Comparison of ENCODE assay signal across 9 cellular contexts in the genomic region with DNA sequence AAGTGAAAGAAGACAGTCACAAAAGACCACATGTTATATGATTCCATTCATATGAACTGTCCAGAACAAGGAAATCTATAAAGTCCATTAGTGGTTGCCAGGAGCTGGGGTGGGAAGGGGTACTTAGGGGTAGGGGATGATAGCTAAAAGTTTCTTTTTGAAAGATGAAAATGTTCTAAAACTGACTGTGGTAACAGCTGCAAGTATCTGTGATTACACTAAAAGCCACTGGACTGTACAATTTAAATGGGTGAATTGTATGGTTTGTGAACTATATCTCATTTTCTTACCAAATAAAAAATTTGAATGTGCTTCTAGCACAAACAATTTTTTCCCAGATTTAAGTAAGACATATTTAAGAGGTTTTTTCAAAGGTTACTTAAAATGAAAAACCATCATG. TPM values are rescaled to one million over a fixed set of nuclear protein-coding genes. Genes with fewer than 3 reads are reported as not detected.
DNase-seq lines count a peak whose midpoint lies in the region; ATAC-seq and TF ChIP-seq lines count a peak whose summit lies in the region.
"Had no signal": no experiment of that assay in that cellular context is flagged by ENCODE, and none has a peak within 500 bp of the region (broad histone marks: within the 10 kb centered on the region; RNA-seq: fewer than 3 reads in every experiment).

No MANE protein-coding gene starts in this region.

- TF ChIP-seq CTCF in left ventricle myocardium inferior (IDR thresholded peaks at IDR 0.05; ENCODE audit: borderline replicate concordance) (no peak), right atrium auricular region (IDR thresholded peaks at IDR 0.05) (no peak), mesothelial cell of epicardium (IDR thresholded peaks at IDR 0.05; ENCODE audit: unreplicated experiment) (no peak), upper lobe of right lung (IDR thresholded peaks at IDR 0.05) (no peak), GM13976 (IDR thresholded peaks at IDR 0.05; ENCODE audit: borderline replicate concordance, control extremely low read depth, extremely low read depth, insufficient read depth, missing control alignments) (no peak)

- peaks cover 1% of the 10 kb centered on the region for H3K36me3 Mint-ChIP-seq in activated naive CD8-positive, alpha-beta T cell treated with anti-CD3 and anti-CD28 coated beads, Interleukin-2, amount 10 ng/mL, durations not matched to agents 7 days and 5 days
- peaks cover 19% of the 10 kb centered on the region for H3K36me3 Mint-ChIP-seq in mesothelial cell of epicardium

- H3K27me3 ChIP-seq in left ventricle myocardium inferior (ENCODE audit: low read depth): no peaks in the 10 kb centered on the region
- H3K27me3 ChIP-seq in right atrium auricular region: no peaks in the 10 kb centered on the region
- H3K27me3 ChIP-seq in upper lobe of right lung: no peaks in the 10 kb centered on the region

- no peak for DNase-seq in left ventricle myocardium inferior
- no peak for DNase-seq in right atrium auricular region (ENCODE audit: low spot score)
- no peak for DNase-seq in activated naive CD8-positive, alpha-beta T cell treated with anti-CD3 and anti-CD28 coated beads, Interleukin-2, amount 10 ng/mL, durations not matched to agents 7 days and 5 days
- no peak for DNase-seq in mesothelial cell of epicardium (ENCODE audit: low spot score in 2 of 2, unreplicated experiment in 2 of 2)
- no peak for DNase-seq in upper lobe of right lung
- DNase-seq in cortex of kidney (lab: John Stamatoyannopoulos, UW): no peak
- DNase-seq in GM13976 (ENCODE audit: low spot score): no peak
- DNase-seq in NOMO-1 treated with DMSO at 0.1 percent for 48 hours (lab: John Stamatoyannopoulos, UW; ENCODE audit: unreplicated experiment): no peak
- DNase-seq: mammary epithelial cell had no signal

- peak overlapping the region; percentile 79 for H3K4me3 Mint-ChIP-seq in activated naive CD8-positive, alpha-beta T cell treated with anti-CD3 and anti-CD28 coated beads, Interleukin-2, amount 10 ng/mL, durations not matched to agents 7 days and 5 days
- no peak overlapping the region for H3K4me3 Mint-ChIP-seq in mesothelial cell of epicardium

- peaks cover 42% of the 10 kb centered on the region for H3K4me1 ChIP-seq in left ventricle myocardium inferior
- H3K4me1 ChIP-seq in right atrium auricular region: peaks cover 0 to 16% of the 10 kb centered on the region in 2 donors
- H3K4me1 ChIP-seq in upper lobe of right lung: peaks cover 20% of the 10 kb centered on the region

- intact Hi-C loops in left ventricle myocardium inferior (cut with micrococcal nuclease): no loop called here
- intact Hi-C loops in upper lobe of right lung (cut with DNase I): no loop called here

- in situ Hi-C loops in GM13976 (cut with MboI; ENCODE audit: low sequenced_read_pairs, unreplicated experiment): no loop called here

- H3K4me1 Mint-ChIP-seq in activated naive CD8-positive, alpha-beta T cell treated with anti-CD3 and anti-CD28 coated beads, Interleukin-2, amount 10 ng/mL, durations not matched to agents 7 days and 5 days: peaks cover 21% of the 10 kb centered on the region
- peaks cover 23% of the 10 kb centered on the region for H3K4me1 Mint-ChIP-seq in mesothelial cell of epicardium

- ATAC-seq in activated naive CD8-positive, alpha-beta T cell treated with anti-CD3 and anti-CD28 coated beads, Interleukin-2, amount 10 ng/mL, durations not matched to agents 7 days and 5 days (ENCODE audit: low read depth): no peak
- no peak for ATAC-seq in upper lobe of right lung

- no peaks in the 10 kb centered on the region for H3K27me3 Mint-ChIP-seq in activated naive CD8-positive, alpha-beta T cell treated with anti-CD3 and anti-CD28 coated beads, Interleukin-2, amount 10 ng/mL, durations not matched to agents 7 days and 5 days
- H3K27me3 Mint-ChIP-seq in mesothelial cell of epicardium (ENCODE audit: low read depth): no peaks in the 10 kb centered on the region

- H3K27ac ChIP-seq in left ventricle myocardium inferior (replicated peaks) (peak overlapping the region; percentile 38), right atrium auricular region (no peak overlapping the region), upper lobe of right lung (peak overlapping the region; percentile 63)

- no peaks in the 10 kb centered on the region for H3K9me3 Mint-ChIP-seq in activated naive CD8-positive, alpha-beta T cell treated with anti-CD3 and anti-CD28 coated beads, Interleukin-2, amount 10 ng/mL, durations not matched to agents 7 days and 5 days
- peaks cover 6% of the 10 kb centered on the region for H3K9me3 Mint-ChIP-seq in mesothelial cell of epicardium

- peak overlapping the region; percentile 84 for H3K27ac Mint-ChIP-seq in activated naive CD8-positive, alpha-beta T cell treated with anti-CD3 and anti-CD28 coated beads, Interleukin-2, amount 10 ng/mL, durations not matched to agents 7 days and 5 days
- H3K27ac Mint-ChIP-seq in mesothelial cell of epicardium: peak overlapping the region; percentile 89

- H3K9me3 ChIP-seq in left ventricle myocardium inferior (replicated peaks): no peaks in the 10 kb centered on the region
- H3K9me3 ChIP-seq in right atrium auricular region: no peaks in the 10 kb centered on the region
- no peaks in the 10 kb centered on the region for H3K9me3 ChIP-seq in upper lobe of right lung

- POLR2A ChIA-PET in activated naive CD8-positive, alpha-beta T cell treated with anti-CD3 and anti-CD28 coated beads, Interleukin-2, amount 10 ng/mL, durations not matched to agents 7 days and 5 days (lab: Charles Lee): interaction anchor here (0.6 to 1.2 kb wide), 2 partner anchors 57 to 62 kb away, joined by 3 read pairs; no protein-coding TSS in a partner anchor

- H3K36me3 ChIP-seq in left ventricle myocardium inferior (no peaks in the 10 kb centered on the region), right atrium auricular region (no peaks in the 10 kb centered on the region), upper lobe of right lung (peaks cover 15% of the 10 kb centered on the region)

- H3K4me3 ChIP-seq in left ventricle myocardium inferior: no peak overlapping the region
- H3K4me3 ChIP-seq in right atrium auricular region: no peak overlapping the region
- H3K4me3 ChIP-seq in upper lobe of right lung: no peak overlapping the region

RNA-seq across cellular contexts. Expression of gene CHKA, which starts 22.1 kb away (rescaled TPM):
- total RNA-seq in left ventricle myocardium inferior (8.7 TPM), right atrium auricular region (10 to 100 TPM in 1 of 2 donors, 1 to 10 TPM in 1; 6.1 to 10.3 TPM), mesothelial cell of epicardium (71.8 to 74.4 TPM (median 72.8 TPM) in 3 replicates), upper lobe of right lung (53.3 TPM)
- total RNA-seq in activated naive CD8-positive, alpha-beta T cell treated with anti-CD3 and anti-CD28 coated beads, Interleukin-2, amount 10 ng/mL, durations not matched to agents 7 days and 5 days: 1 to 10 TPM; 8.1 to 9.2 TPM

Comparison
In these comparisons a context has a peak if more than half of its experiments do, and no peak if none do; other contexts are left out.
1. H3K27ac ChIP-seq: peak in left ventricle myocardium inferior (single experiment) and upper lobe of right lung (single experiment); none in right atrium auricular region (0 of 2).